Comparison of ENCODE assay signal across 26 cellular contexts in the genomic region with DNA sequence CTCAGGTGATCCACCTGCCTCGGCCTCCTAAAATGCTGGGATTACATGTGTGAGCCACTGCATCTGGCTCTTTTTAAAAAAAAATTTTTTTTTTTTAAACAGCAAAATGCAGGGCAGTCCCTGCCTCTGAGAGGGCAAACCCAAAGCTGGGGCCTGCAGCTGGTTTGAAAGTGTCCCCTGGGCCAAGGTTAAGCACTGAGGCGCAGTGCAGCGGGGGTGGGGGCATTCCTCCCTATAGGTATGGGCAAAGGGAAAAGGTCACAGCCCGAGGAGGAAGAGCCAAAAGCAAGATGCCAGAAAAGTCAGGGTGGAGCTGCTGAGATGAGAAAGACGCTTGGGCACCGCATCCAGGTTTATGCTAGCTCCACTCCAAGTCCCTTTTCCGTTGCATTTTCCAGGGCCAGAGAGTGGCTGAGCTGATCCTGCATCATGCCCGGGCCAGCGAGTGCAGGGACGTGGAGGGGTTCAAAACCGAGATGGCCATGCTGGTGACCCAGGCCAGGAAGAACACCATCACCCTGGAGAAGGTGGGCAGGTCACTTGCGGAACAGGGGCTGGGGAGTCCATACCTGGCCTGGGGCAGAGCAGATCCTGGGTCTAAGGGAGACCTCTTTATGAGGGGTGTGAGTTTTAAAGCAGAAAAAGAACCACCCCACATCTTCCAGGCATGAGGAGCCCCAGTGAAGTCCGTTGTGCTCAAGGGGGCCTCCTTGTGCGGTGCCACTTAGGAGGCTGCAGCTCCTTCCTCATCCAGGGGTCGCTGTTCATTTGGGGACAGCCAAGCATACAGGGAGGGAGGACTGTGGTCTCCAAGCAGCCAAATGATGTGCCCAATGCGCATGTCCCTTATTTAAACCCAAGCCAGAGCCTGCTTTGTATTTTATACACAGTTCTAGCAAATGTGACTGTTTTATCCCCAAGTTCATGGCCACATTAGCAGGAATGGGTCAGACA. TPM values are rescaled to one million over a fixed set of nuclear protein-coding genes. Genes with fewer than 3 reads are reported as not detected.
DNase-seq lines count a peak whose midpoint lies in the region; TF ChIP-seq lines count a peak whose summit lies in the region.
"Had no signal": no experiment of that assay in that cellular context is flagged by ENCODE, and none has a peak within 500 bp of the region (broad histone marks: within the 10 kb centered on the region; RNA-seq: fewer than 3 reads in every experiment).

No MANE protein-coding gene starts in this region.

- no peak overlapping the region for H3K9ac ChIP-seq in OCI-LY1 (ENCODE audit: low read length)
- H3K9ac ChIP-seq: BLaER1, KMS-11 had no signal

- intact Hi-C loops in spleen (cut with DNase I; ENCODE audit: low total_unique reads) = loop anchor here (10.0 kb wide), 1 partner anchor 325 kb away; a partner anchor contains a TSS

- no peaks in the 10 kb centered on the region for H4K20me1 ChIP-seq in OCI-LY1 (ENCODE audit: insufficient read depth, low read length)
- H4K20me1 ChIP-seq: BLaER1 had no signal

- no peak overlapping the region for H3K4me3 ChIP-seq in OCI-LY1 (ENCODE audit: low read depth, low read length, poor library complexity, severe bottlenecking)
- H3K4me3 ChIP-seq in spleen = no peak overlapping the region
- H3K4me3 ChIP-seq: BLaER1 had no signal

- H3F3A ChIP-seq in OCI-LY1 (ENCODE audit: insufficient read depth, low read length) = no peaks in the 10 kb centered on the region

- H2AFZ ChIP-seq in OCI-LY1 (ENCODE audit: low read length) = no peak overlapping the region

- no peak for TF ChIP-seq POLR2A in spleen (IDR thresholded peaks at IDR 0.05)

- DNase-seq in activated effector memory CD4-positive, alpha-beta T cell treated with anti-CD3 and anti-CD28 coated beads, Interleukin-2, amount 50 U/mL, for 16 hours = peak; percentile 47
- DNase-seq in activated effector memory CD4-positive, alpha-beta T cell treated with Interleukin-2 at 50 U/mL for 16 hours = no peak
- peak; percentile 41 for DNase-seq in islet precursor cell
- peak; percentile 50 for DNase-seq in spleen
- no peak for DNase-seq in NCI-H1048 (lab: John Stamatoyannopoulos, UW)
- DNase-seq in SIG-M5 (lab: John Stamatoyannopoulos, UW) = no peak
- no peak for DNase-seq in NCI-H2171 (lab: John Stamatoyannopoulos, UW)
- DNase-seq: CD4-positive, CD25-positive, alpha-beta regulatory T cell; DMS153; DND-41; HCEC 1CT; IMR-90; MM.1S; NCI-H1092; NCI-H1417 treated with DMSO at 0.1 percent for 48 hours; NCI-H1694 treated with DMSO at 0.1 percent for 48 hours; NCI-H2081; NCI-H2171 treated with DMSO at 0.1 percent for 48 hours; NCI-H524; NCI-H82; NK-92 treated with Interleukin-12 subunit alpha and Interleukin-12 subunit beta, amount 100 ng/mL, for 24 hours; Right ventricle myocardium superior; RPMI8226 had no signal

- H3K36me3 ChIP-seq in OCI-LY1 (ENCODE audit: insufficient read depth, low read length) = peaks cover 61% of the 10 kb centered on the region
- H3K36me3 ChIP-seq in spleen = peaks cover 0 to 91% (median 34%) of the 10 kb centered on the region in 6 donors

- H3K79me2 ChIP-seq in OCI-LY1 (ENCODE audit: insufficient read depth, low read length) = no peaks in the 10 kb centered on the region

- no peak overlapping the region for H3K4me2 ChIP-seq in OCI-LY1 (ENCODE audit: low read length)
- H3K4me2 ChIP-seq: BLaER1, KMS-11 had no signal

- H3K9me2 ChIP-seq in OCI-LY1 (ENCODE audit: low read depth, low read length) = no peaks in the 10 kb centered on the region

- no peaks in the 10 kb centered on the region for H3K4me1 ChIP-seq in OCI-LY1 (ENCODE audit: insufficient read depth, low read length, severe bottlenecking)
- H3K4me1 ChIP-seq in spleen = no peaks in the 10 kb centered on the region
- H3K4me1 ChIP-seq: BLaER1 had no signal

- no peaks in the 10 kb centered on the region for H3K9me3 ChIP-seq in OCI-LY1 (ENCODE audit: low read length)
- H3K9me3 ChIP-seq in spleen = no peaks in the 10 kb centered on the region
- H3K9me3 ChIP-seq: BLaER1 had no signal

- TF ChIP-seq CTCF in OCI-LY1 (IDR thresholded peaks at IDR 0.05; ENCODE audit: low read length) (peak; percentile 38; the same call in 1 of the 2 replicates), spleen (IDR thresholded peaks at IDR 0.05 in 8 of 11, conservative IDR thresholded peaks at IDR 0.05 in 3 of 11) (no peak)

- H3K27ac ChIP-seq in OCI-LY1 (ENCODE audit: low read depth, low read length, poor library complexity, severe bottlenecking) (no peak overlapping the region), spleen (no peak overlapping the region)
- H3K27ac ChIP-seq: BLaER1, KMS-11 had no signal

- H3K27me3 ChIP-seq in OCI-LY1 (ENCODE audit: insufficient read depth, low read length) (no peaks in the 10 kb centered on the region), spleen (replicated peaks in 1 of 7) (no peaks in the 10 kb centered on the region)
- H3K27me3 ChIP-seq: BLaER1 had no signal

- WGBS in spleen, 5 donors = 94 to 97% (median 95%) methylated on average over 16 of the region's 16 CpGs

RNA-seq across cellular contexts. Expression of a gene that starts 7.0 kb away (rescaled TPM):
- 100 to 1,000 TPM; 104 to 235 (median 123) TPM for total RNA-seq in spleen
- polyA plus RNA-seq in spleen = 100 to 1,000 TPM; 155 to 370 (median 238) TPM

RNA-seq across cellular contexts. Expression of a gene that starts 16.7 kb away (rescaled TPM):
- total RNA-seq in spleen = 10 to 100 TPM; 16.9 to 25.2 (median 20.4) TPM
- polyA plus RNA-seq in spleen = 10 to 100 TPM; 10.6 to 15.6 (median 11.9) TPM

RNA-seq across cellular contexts. Expression of a gene that starts 48.9 kb away (rescaled TPM):
- total RNA-seq in spleen = 10 to 100 TPM in 6 of 7 donors, 1 to 10 TPM in 1; 9.6 to 35.3 (median 19.9) TPM
- polyA plus RNA-seq in spleen = 1 to 10 TPM; 1.9 to 7.7 (median 6.6) TPM
- total RNA-seq: CD4-positive, CD25-positive, alpha-beta regulatory T cell had no signal
- polyA plus RNA-seq: CD4-positive, CD25-positive, alpha-beta regulatory T cell had no signal

Comparison
In these comparisons a context has a peak if more than half of its experiments do, and no peak if none do; other contexts are left out.
1. DNase-seq: peak in activated effector memory CD4-positive, alpha-beta T cell treated with anti-CD3 and anti-CD28 coated beads, Interleukin-2, amount 50 U/mL, for 16 hours (single experiment), islet precursor cell (single experiment) and spleen (single experiment); none in activated effector memory CD4-positive, alpha-beta T cell treated with Interleukin-2 at 50 U/mL for 16 hours (single experiment), NCI-H1048 (single experiment), SIG-M5 (single experiment) and NCI-H2171 (single experiment).